ENCODE assay signal across 8 cellular contexts in the genomic region with DNA sequence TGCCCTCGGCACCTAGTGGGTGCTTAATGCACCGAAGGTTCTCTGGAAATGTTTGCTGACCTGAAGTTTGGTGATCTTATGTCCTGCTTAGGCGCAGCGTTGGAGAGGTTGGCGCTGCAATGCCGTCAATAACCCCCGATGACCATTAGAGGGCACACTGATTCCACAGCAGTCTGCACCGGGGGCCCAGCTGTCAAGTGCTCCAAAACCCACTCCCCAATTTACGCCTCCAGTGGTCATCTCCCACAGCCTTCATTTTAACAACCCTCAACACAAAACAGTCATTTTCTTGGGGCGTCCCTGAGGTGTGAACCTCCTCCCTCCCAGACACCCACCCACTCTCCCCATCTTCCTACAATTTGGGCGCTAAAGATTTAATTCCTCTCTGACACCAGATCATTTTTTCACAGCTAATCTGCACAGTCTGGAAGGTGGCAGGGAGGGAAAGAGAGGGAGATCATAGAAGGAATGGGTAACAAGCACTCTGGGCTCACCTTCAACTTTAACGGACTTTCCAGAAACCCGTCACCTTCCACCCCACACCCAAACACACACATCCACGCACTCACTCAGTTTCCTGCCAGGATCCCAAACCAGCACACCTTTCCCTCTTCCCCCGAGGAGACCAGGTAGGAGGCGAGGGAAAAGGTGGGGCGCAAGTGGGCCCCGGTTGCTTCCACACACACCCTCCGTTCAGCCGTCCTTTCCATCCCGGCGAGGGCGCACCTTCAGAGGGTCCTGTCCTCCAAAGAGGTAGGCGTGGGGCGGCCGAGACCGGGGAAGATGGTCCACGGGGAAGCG. TPM values are rescaled to one million over a fixed set of nuclear protein-coding genes. Genes with fewer than 3 reads are reported as not detected.
A peak's percentile ranks its signal among the peaks of the same experiment; 100 is the strongest.
DNase-seq lines count a peak whose midpoint lies in the region; ATAC-seq lines count a peak whose summit lies in the region.

No MANE protein-coding gene starts in this region.

- DNase-seq in NCI-H2227 (lab: John Stamatoyannopoulos, UW; ENCODE audit: unreplicated experiment) (peak; percentile 59), NCI-H2227 treated with DMSO at 0.1 percent for 48 hours (lab: John Stamatoyannopoulos, UW) (no peak), NCI-H128 (lab: John Stamatoyannopoulos, UW; ENCODE audit: unreplicated experiment) (peak; percentile 19), lung microvascular endothelial cell (ENCODE audit: low read depth in 2 of 2) (peak; percentile 62 to 76)
- DNase-seq in activated CD4-positive, alpha-beta T cell treated with anti-CD3 and anti-CD28 coated beads for 4 hours: peak; percentile 39 to 50
- DNase-seq in effector CD8-positive, alpha-beta T cell (lab: John Stamatoyannopoulos, UW): peak; percentile 20
- DNase-seq in stimulated activated naive CD4-positive, alpha-beta T cell treated with Interleukin-2 at 50 U/mL for 16 hours (lab: John Stamatoyannopoulos, UW): peak; percentile 16

- no peak for ATAC-seq in GM19351 (IDR thresholded peaks at IDR 0.05; ENCODE audit: unreplicated experiment)

RNA-seq across cellular contexts. Expression of a gene that starts 0.6 kb away (rescaled TPM):
- 5.9 and 17.3 TPM in 2 replicates for total RNA-seq in lung microvascular endothelial cell

RNA-seq across cellular contexts. Expression of a gene that starts 7.1 kb away (rescaled TPM):
- 165 and 177 TPM in 2 replicates for total RNA-seq in lung microvascular endothelial cell

RNA-seq across cellular contexts. Expression of a gene that starts 19.4 kb away (rescaled TPM):
- 48.8 and 52.0 TPM in 2 replicates for total RNA-seq in lung microvascular endothelial cell

RNA-seq across cellular contexts. Expression of a gene that starts 44.1 kb away (rescaled TPM):
- 15.5 and 21.0 TPM in 2 replicates for total RNA-seq in lung microvascular endothelial cell

RNA-seq across cellular contexts. Expression of a gene that starts 49.7 kb away (rescaled TPM):
- total RNA-seq in lung microvascular endothelial cell: not detected in 2 replicates
